14 cellular contexts compared by ENCODE assay signal in genomic region chr7:135165862-135166261, GRCh38. TPM values are rescaled to one million over a fixed set of nuclear protein-coding genes. Genes with fewer than 3 reads are reported as not detected.
DNase-seq lines count a peak whose midpoint lies in the region; ATAC-seq and TF ChIP-seq lines count a peak whose summit lies in the region.
"Had no signal": no experiment of that assay in that cellular context is flagged by ENCODE, and none has a peak within 500 bp of the region (broad histone marks: within the 10 kb centered on the region; RNA-seq: fewer than 3 reads in every experiment).

No MANE protein-coding gene starts in this region.

- TF ChIP-seq CTCF in left ventricle myocardium inferior (IDR thresholded peaks at IDR 0.05; ENCODE audit: borderline replicate concordance) = no peak
- TF ChIP-seq CTCF in natural killer cell (IDR thresholded peaks at IDR 0.05) = no peak
- TF ChIP-seq CTCF in uterus (IDR thresholded peaks at IDR 0.05) = no peak

- DNase-seq in left ventricle myocardium inferior (no peak), Right ventricle myocardium superior (no peak), natural killer cell (no peak), uterus (no peak), OCI-M2 (lab: John Stamatoyannopoulos, UW; ENCODE audit: unreplicated experiment) (no peak), COR-L47 (lab: John Stamatoyannopoulos, UW) (no peak), NCI-H187 (lab: John Stamatoyannopoulos, UW) (no peak)
- DNase-seq in activated naive CD8-positive, alpha-beta T cell treated with anti-CD3 and anti-CD28 coated beads, Interleukin-2, amount 50 U/mL, for 24 hours = no peak
- DNase-seq: activated CD8-positive, alpha-beta memory T cell treated with anti-CD3 and anti-CD28 coated beads, Interleukin-2, amount 50 U/mL, for 48 hours; glutamatergic neuron; NCI-H1436 treated with DMSO at 0.1 percent for 48 hours; stimulated activated naive CD4-positive, alpha-beta T cell had no signal

- peaks cover 8% of the 10 kb centered on the region for H3K9me3 Mint-ChIP-seq in activated naive CD8-positive, alpha-beta T cell treated with anti-CD3 and anti-CD28 coated beads, Interleukin-2, amount 50 U/mL, for 24 hours
- H3K9me3 Mint-ChIP-seq in natural killer cell = no peaks in the 10 kb centered on the region

- no peaks in the 10 kb centered on the region for H3K27me3 ChIP-seq in left ventricle myocardium inferior (ENCODE audit: low read depth)
- no peaks in the 10 kb centered on the region for H3K27me3 ChIP-seq in uterus

- no peak for TF ChIP-seq POLR2A in uterus (IDR thresholded peaks at IDR 0.05)

- peaks cover 82% of the 10 kb centered on the region for H3K4me1 ChIP-seq in left ventricle myocardium inferior
- peaks cover 4 to 9% of the 10 kb centered on the region in 2 donors for H3K4me1 ChIP-seq in uterus

- H3K4me1 Mint-ChIP-seq in activated naive CD8-positive, alpha-beta T cell treated with anti-CD3 and anti-CD28 coated beads, Interleukin-2, amount 50 U/mL, for 24 hours = peaks cover 60% of the 10 kb centered on the region
- peaks cover 61 to 64% of the 10 kb centered on the region in 2 donors for H3K4me1 Mint-ChIP-seq in natural killer cell

- intact Hi-C loops in left ventricle myocardium inferior (cut with micrococcal nuclease) (no loop called here), Right ventricle myocardium superior (cut with DNase I) (loop anchor here (5.0 kb wide), 2 partner anchors 179 to 479 kb away; partner anchors contain the start of gene AGBL3), natural killer cell (cut with micrococcal nuclease) (no loop called here), uterus (cut with DNase I; ENCODE audit: low total_unique reads) (no loop called here)

- no peaks in the 10 kb centered on the region for H3K9me3 ChIP-seq in left ventricle myocardium inferior (replicated peaks)
- no peaks in the 10 kb centered on the region for H3K9me3 ChIP-seq in uterus

- H3K27me3 Mint-ChIP-seq in activated naive CD8-positive, alpha-beta T cell treated with anti-CD3 and anti-CD28 coated beads, Interleukin-2, amount 50 U/mL, for 24 hours = no peaks in the 10 kb centered on the region
- H3K27me3 Mint-ChIP-seq in natural killer cell (ENCODE audit: low read depth in 2 of 2) = no peaks in the 10 kb centered on the region

- H3K36me3 Mint-ChIP-seq in activated naive CD8-positive, alpha-beta T cell treated with anti-CD3 and anti-CD28 coated beads, Interleukin-2, amount 50 U/mL, for 24 hours (ENCODE audit: low read depth) = peaks cover 70% of the 10 kb centered on the region
- H3K36me3 Mint-ChIP-seq in natural killer cell = no peaks in the 10 kb centered on the region

- H3K4me3 Mint-ChIP-seq in activated naive CD8-positive, alpha-beta T cell treated with anti-CD3 and anti-CD28 coated beads, Interleukin-2, amount 50 U/mL, for 24 hours = no peak overlapping the region
- no peak overlapping the region for H3K4me3 Mint-ChIP-seq in natural killer cell

- peak overlapping the region; percentile 77 for H3K27ac ChIP-seq in left ventricle myocardium inferior (replicated peaks)
- peak overlapping the region; percentile 24 to 40 for H3K27ac ChIP-seq in uterus
- H3K27ac ChIP-seq: KMS-11, SK-N-MC had no signal

- H3K36me3 ChIP-seq in left ventricle myocardium inferior = peaks cover 35% of the 10 kb centered on the region
- H3K36me3 ChIP-seq in uterus = no peaks in the 10 kb centered on the region

- no peak for ATAC-seq in Right ventricle myocardium superior (ENCODE audit: poor library complexity)
- ATAC-seq in activated naive CD8-positive, alpha-beta T cell treated with anti-CD3 and anti-CD28 coated beads, Interleukin-2, amount 50 U/mL, for 24 hours = no peak
- ATAC-seq in natural killer cell = no peak

- H3K4me3 ChIP-seq in left ventricle myocardium inferior (peak overlapping the region; percentile 25), uterus (no peak overlapping the region)
- H3K4me3 ChIP-seq: SK-N-MC had no signal

- peak overlapping the region; percentile 52 for H3K27ac Mint-ChIP-seq in activated naive CD8-positive, alpha-beta T cell treated with anti-CD3 and anti-CD28 coated beads, Interleukin-2, amount 50 U/mL, for 24 hours
- H3K27ac Mint-ChIP-seq in natural killer cell = peak overlapping the region; percentile 96

RNA-seq across cellular contexts. Expression of gene CYREN, which starts 4.6 kb away (rescaled TPM):
- total RNA-seq in left ventricle myocardium inferior (29.8 TPM), Right ventricle myocardium superior (28.9 TPM), natural killer cell (10 to 100 TPM; 26.1 to 33.9 (median 33.8) TPM), uterus (10 to 100 TPM in 3 of 4 donors, 1 to 10 TPM in 1; 4.1 to 47.4 (median 27.7) TPM)

RNA-seq across cellular contexts. Expression of gene TMEM140, which starts 18.0 kb away (rescaled TPM):
- total RNA-seq in left ventricle myocardium inferior = 23.3 TPM
- 22.8 TPM for total RNA-seq in Right ventricle myocardium superior
- 10 to 100 TPM; 60.0 to 81.7 (median 76.9) TPM for total RNA-seq in natural killer cell
- total RNA-seq in uterus = 10 to 100 TPM in 3 of 4 donors, 1 to 10 TPM in 1; 5.9 to 30.0 (median 17.9) TPM

RNA-seq across cellular contexts. Expression of gene WDR91, which starts 45.5 kb away (rescaled TPM):
- total RNA-seq in left ventricle myocardium inferior (5.4 TPM), Right ventricle myocardium superior (5.1 TPM), natural killer cell (10 to 100 TPM; 28.7 to 42.0 (median 39.2) TPM), uterus (10 to 100 TPM; 11.8 to 33.2 (median 17.1) TPM)
